10 cellular contexts compared by ENCODE assay signal in genomic region chr12:46362895-46363581, GRCh38. TPM values are rescaled to one million over a fixed set of nuclear protein-coding genes. Genes with fewer than 3 reads are reported as not detected.
A peak's percentile ranks its signal among the peaks of the same experiment; 100 is the strongest.
DNase-seq lines count a peak whose midpoint lies in the region; ATAC-seq and TF ChIP-seq lines count a peak whose summit lies in the region.
"Had no signal": no experiment of that assay in that cellular context is flagged by ENCODE, and none has a peak within 500 bp of the region (broad histone marks: within the 10 kb centered on the region; RNA-seq: fewer than 3 reads in every experiment).

No MANE protein-coding gene starts in this region.

- H4K20me1 ChIP-seq in HCT116 (ENCODE audit: insufficient read depth) = peaks cover 84% of the 10 kb centered on the region

- TF ChIP-seq POLR2A in HCT116 (IDR thresholded peaks at IDR 0.05; ENCODE audit: borderline replicate concordance, extremely low read depth, insufficient read depth, insufficient read length) = no peak

- H3K79me2 ChIP-seq in ACC112 (ENCODE audit: control insufficient read depth, insufficient read depth, low read length, unreplicated experiment) (peaks cover 42% of the 10 kb centered on the region), HCT116 (ENCODE audit: insufficient read depth, low read length) (peaks cover 76% of the 10 kb centered on the region)

- TF ChIP-seq RAD21 in HCT116 (IDR thresholded peaks at IDR 0.05; ENCODE audit: low read depth) = no peak

- H3K4me1 ChIP-seq in ACC112 (ENCODE audit: control insufficient read depth, insufficient read depth, low read length, unreplicated experiment) = peaks cover 56% of the 10 kb centered on the region
- peaks cover 7 to 33% of the 10 kb centered on the region in 2 experiments; a peak in 3 of 4 replicates for H3K4me1 ChIP-seq in HCT116 (ENCODE audit: control insufficient read depth in 1 of 2, insufficient read depth in 2 of 2, low read length in 2 of 2)
- peaks cover 13% of the 10 kb centered on the region for H3K4me1 ChIP-seq in mesodermal cell (ENCODE audit: control insufficient read depth, insufficient read depth, low read length, poor library complexity, severe bottlenecking)
- peaks cover 7% of the 10 kb centered on the region for H3K4me1 ChIP-seq in effector memory CD4-positive, alpha-beta T cell (ENCODE audit: control insufficient read depth, insufficient read depth, low read length, poor library complexity, severe bottlenecking)

- peaks cover 74% of the 10 kb centered on the region for H3K4me1 Mint-ChIP-seq in activated naive CD8-positive, alpha-beta T cell treated with anti-CD3 and anti-CD28 coated beads, Interleukin-2, amount 50 U/mL, for 24 hours

- POLR2A ChIA-PET in HCT116 (lab: Charles Lee) = interaction anchor here (0.9 to 1.1 kb wide), 3 partner anchors 88 to 190 kb away, joined by 3 to 4 read pairs (median 4); no protein-coding TSS in a partner anchor

- CTCF ChIA-PET in HCT116 (lab: Charles Lee) = no interaction called here

- no peaks in the 10 kb centered on the region for H3K9me3 ChIP-seq in HCT116 (ENCODE audit: control insufficient read depth in 1 of 2, insufficient read depth in 1 of 2, low read depth in 1 of 2, low read length in 2 of 2)
- no peaks in the 10 kb centered on the region for H3K9me3 ChIP-seq in mesodermal cell (ENCODE audit: control insufficient read depth, low read length)
- H3K9me3 ChIP-seq in effector memory CD4-positive, alpha-beta T cell (ENCODE audit: control insufficient read depth, low read length) = no peaks in the 10 kb centered on the region

- H3K27ac ChIP-seq in ACC112 (ENCODE audit: low read depth, low read length) = peak overlapping the region; percentile 85
- no peak overlapping the region for H3K27ac ChIP-seq in HCT116 (ENCODE audit: low read depth, low read length)
- H3K27ac ChIP-seq in mesodermal cell (ENCODE audit: low read depth, low read length, severe bottlenecking) = peak overlapping the region; percentile 6
- H3K27ac ChIP-seq in effector memory CD4-positive, alpha-beta T cell (ENCODE audit: insufficient read depth, low read length, poor library complexity, severe bottlenecking) = no peak overlapping the region
- H3K27ac ChIP-seq: HL-60 had no signal

- no peaks in the 10 kb centered on the region for H3K9me2 ChIP-seq in HCT116 (ENCODE audit: insufficient read depth)

- no peak for DNase-seq in HCT116 (ENCODE audit: low read depth, low spot score)
- DNase-seq in activated naive CD8-positive, alpha-beta T cell treated with anti-CD3 and anti-CD28 coated beads, Interleukin-2, amount 50 U/mL, for 24 hours = no peak
- no peak for DNase-seq in NCI-H1436 (lab: John Stamatoyannopoulos, UW)
- DNase-seq in effector memory CD4-positive, alpha-beta T cell = no peak
- DNase-seq in GM19238 (ENCODE audit: insufficient read length, low spot score) = no peak
- DNase-seq: stimulated activated CD8-positive, alpha-beta memory T cell treated with anti-CD3 and anti-CD28 coated beads, Interleukin-4, amount 100 ng/mL, for 48 hours had no signal

- no peaks in the 10 kb centered on the region for H3K9me3 Mint-ChIP-seq in activated naive CD8-positive, alpha-beta T cell treated with anti-CD3 and anti-CD28 coated beads, Interleukin-2, amount 50 U/mL, for 24 hours

- peak overlapping the region; percentile 81 for H3K27ac Mint-ChIP-seq in activated naive CD8-positive, alpha-beta T cell treated with anti-CD3 and anti-CD28 coated beads, Interleukin-2, amount 50 U/mL, for 24 hours

- intact Hi-C loops in HCT116 (cut with micrococcal nuclease) = no loop called here

- BruUV-seq in HCT116 (replicated peaks; lab: Mats Ljungman, UMichigan) = no TSS peak

- H3K36me3 Mint-ChIP-seq in activated naive CD8-positive, alpha-beta T cell treated with anti-CD3 and anti-CD28 coated beads, Interleukin-2, amount 50 U/mL, for 24 hours (ENCODE audit: low read depth) = peaks cover 90% of the 10 kb centered on the region

- peak overlapping the region; percentile 39 for H3K4me3 Mint-ChIP-seq in activated naive CD8-positive, alpha-beta T cell treated with anti-CD3 and anti-CD28 coated beads, Interleukin-2, amount 50 U/mL, for 24 hours

- H3K27me3 ChIP-seq in ACC112 (ENCODE audit: insufficient read depth, low read length) (no peaks in the 10 kb centered on the region), HCT116 (ENCODE audit: insufficient read depth, low read length) (no peaks in the 10 kb centered on the region)
- no peaks in the 10 kb centered on the region for H3K27me3 ChIP-seq in effector memory CD4-positive, alpha-beta T cell (replicated peaks; ENCODE audit: control insufficient read depth, insufficient read depth, low read length, poor library complexity, severe bottlenecking)

- RAD21 ChIA-PET in HCT116 (lab: Charles Lee; ENCODE audit: low non-redundant PET in 1 of 2, low total read pairs in 2 of 2, uncharacterized antibody in 2 of 2, unreplicated experiment in 2 of 2) = no interaction called here

- H3K4me2 ChIP-seq in HCT116 (ENCODE audit: low read length) = no peak overlapping the region

- ATAC-seq in HCT116 = no peak
- no peak for ATAC-seq in activated naive CD8-positive, alpha-beta T cell treated with anti-CD3 and anti-CD28 coated beads, Interleukin-2, amount 50 U/mL, for 24 hours
- no peak for ATAC-seq in GM21737 (IDR thresholded peaks at IDR 0.05; ENCODE audit: unreplicated experiment)

- 100% methylated on average over 1 of the region's 2 CpGs for WGBS in mesodermal cell (ENCODE audit: insufficient coverage in 2 of 2), 2 experiments

- H3K36me3 ChIP-seq in ACC112 (ENCODE audit: insufficient read depth, low read length) = peaks cover 90% of the 10 kb centered on the region
- H3K36me3 ChIP-seq in HCT116 (ENCODE audit: control insufficient read depth in 1 of 2, insufficient read depth in 2 of 2, low read length in 2 of 2) = peaks cover 85 to 89% of the 10 kb centered on the region in 2 experiments
- peaks cover 88% of the 10 kb centered on the region for H3K36me3 ChIP-seq in mesodermal cell (ENCODE audit: control insufficient read depth, insufficient read depth, low read length)
- peaks cover 93% of the 10 kb centered on the region for H3K36me3 ChIP-seq in effector memory CD4-positive, alpha-beta T cell (ENCODE audit: control insufficient read depth, insufficient read depth, low read length)

- no peak overlapping the region for H3K9ac ChIP-seq in HCT116 (ENCODE audit: low read length)

- H3K4me3 ChIP-seq in ACC112 (ENCODE audit: low read depth, low read length) (peak overlapping the region; percentile 99), HCT116 (replicated peaks in 1 of 2; ENCODE audit: low read depth in 1 of 2, low read length in 2 of 2) (no peak overlapping the region), mesodermal cell (ENCODE audit: extremely low read depth, insufficient read depth, low read length, poor library complexity, severe bottlenecking) (no peak overlapping the region)
- H3K4me3 ChIP-seq in effector memory CD4-positive, alpha-beta T cell (ENCODE audit: insufficient read depth, low read depth, low read length, poor library complexity, severe bottlenecking) = no peak overlapping the region

- H2AFZ ChIP-seq in ACC112 (ENCODE audit: low read length, unreplicated experiment) = no peak overlapping the region
- no peak overlapping the region for H2AFZ ChIP-seq in HCT116 (ENCODE audit: low read depth, low read length, poor library complexity, severe bottlenecking)

- TF ChIP-seq CTCF in HCT116 (IDR thresholded peaks at IDR 0.05 in 2 of 3, conservative IDR thresholded peaks at IDR 0.05 in 1 of 3; ENCODE audit: borderline replicate concordance in 1 of 3, insufficient read depth in 1 of 3, low read depth in 2 of 3, low read length in 2 of 3) = no peak

- no peaks in the 10 kb centered on the region for H3K27me3 Mint-ChIP-seq in activated naive CD8-positive, alpha-beta T cell treated with anti-CD3 and anti-CD28 coated beads, Interleukin-2, amount 50 U/mL, for 24 hours

TF ChIP-seq in HCT116, 20 proteins besides CTCF, POLR2A, EP300 and RAD21 (continues in another document):
- TF ChIP-seq FOSL1 (IDR thresholded peaks at IDR 0.05; ENCODE audit: low read depth) (no peak), SRF (IDR thresholded peaks at IDR 0.05; ENCODE audit: low read depth) (no peak), EGR1 (IDR thresholded peaks at IDR 0.05; ENCODE audit: low read depth) (no peak), ZFX (IDR thresholded peaks at IDR 0.05) (no peak), ZNF274 (IDR thresholded peaks at IDR 0.05; ENCODE audit: low read depth, low read length) (no peak), REST (IDR thresholded peaks at IDR 0.05; ENCODE audit: low read depth) (no peak), POLR2AphosphoS5 (IDR thresholded peaks at IDR 0.05; ENCODE audit: low read depth, low read length) (peak; percentile 50; the same call in 1 of the 2 replicates), ATF3 (IDR thresholded peaks at IDR 0.05) (no peak), CBX3 (IDR thresholded peaks at IDR 0.05; ENCODE audit: low read depth) (no peak)

RNA-seq across cellular contexts. Expression of gene SLC38A2, which starts 9.5 kb away (rescaled TPM):
- total RNA-seq in HCT116 (2021; ENCODE audit: unreplicated experiment) = 1,049 TPM
- 307 and 350 TPM in 2 replicates for polyA plus RNA-seq in HCT116 (2012)
- 343 TPM for polyA plus RNA-seq in mesodermal cell (2013, experiment 1 of 2)
- 332 TPM for polyA plus RNA-seq in mesodermal cell (2013, experiment 2 of 2)

Comparison
In these comparisons a context has a peak if more than half of its experiments do, and no peak if none do; other contexts are left out.
1. H3K27ac ChIP-seq: peak in ACC112 (single experiment) and mesodermal cell (single experiment); none in HCT116 (single experiment) and effector memory CD4-positive, alpha-beta T cell (single experiment).